Comparison of ENCODE assay signal across 25 cellular contexts in genomic region chr18:58267493-58267892, GRCh38.
A peak's percentile ranks its signal among the peaks of the same experiment; 100 is the strongest.
DNase-seq lines count a peak whose midpoint lies in the region; ATAC-seq and TF ChIP-seq lines count a peak whose summit lies in the region.
"Had no signal": no experiment of that assay in that cellular context is flagged by ENCODE, and none has a peak within 500 bp of the region (broad histone marks: within the 10 kb centered on the region; RNA-seq: fewer than 3 reads in every experiment).

No MANE protein-coding gene starts in this region.

- H3K9me3 ChIP-seq in IMR-90 (ENCODE audit: control insufficient read depth, insufficient read depth, low read length) = no peaks in the 10 kb centered on the region
- H3K9me3 ChIP-seq in upper lobe of left lung = no peaks in the 10 kb centered on the region

- H3K18ac ChIP-seq in IMR-90 (ENCODE audit: low read depth, low read length) = no peak overlapping the region

- no peak overlapping the region for H4K8ac ChIP-seq in IMR-90 (ENCODE audit: low read depth in 2 of 2, low read length in 2 of 2)

- no peak for TF ChIP-seq EP300 in upper lobe of left lung (IDR thresholded peaks at IDR 0.05)

- H3K27me3 Mint-ChIP-seq in chondrocyte (ENCODE audit: low read depth) = no peaks in the 10 kb centered on the region
- no peaks in the 10 kb centered on the region for H3K27me3 Mint-ChIP-seq in nephron (ENCODE audit: low read depth)
- H3K27me3 Mint-ChIP-seq: activated naive CD8-positive, alpha-beta T cell treated with anti-CD3 and anti-CD28 coated beads, Interleukin-2, amount 50 U/mL, for 24 hours; activated T-cell treated with anti-CD3 and anti-CD28 coated beads, Interleukin-2, amount 50 U/mL, for 24 hours had no signal

- in situ Hi-C loops in IMR-90 (cut with MboI; ENCODE audit: low sequenced_read_pairs) = no loop called here

- H3K4me1 ChIP-seq in IMR-90 (ENCODE audit: control insufficient read depth, insufficient read depth, low read length) = peaks cover 2% of the 10 kb centered on the region
- H3K4me1 ChIP-seq in upper lobe of left lung = peaks cover 14 to 49% (median 33%) of the 10 kb centered on the region in 4 donors

- H2AK5ac ChIP-seq in IMR-90 (ENCODE audit: low read depth, low read length) = no peak overlapping the region; the same call in 1 of the 2 replicates

- dilution Hi-C loops in IMR-90 (cut with HindIII; ENCODE audit: low sequenced_read_pairs, unreplicated experiment) = no loop called here

- no TSS peak for BruUV-seq in IMR-90 (replicated peaks; lab: Mats Ljungman, UMichigan)

- H3K36me3 Mint-ChIP-seq in chondrocyte (ENCODE audit: low read depth) = no peaks in the 10 kb centered on the region
- peaks cover under 1% of the 10 kb centered on the region for H3K36me3 Mint-ChIP-seq in nephron (ENCODE audit: low read depth)
- H3K36me3 Mint-ChIP-seq: CD14-positive monocyte had no signal

- DNase-seq in IMR-90 = peak; percentile 31
- DNase-seq in chondrocyte (ENCODE audit: low spot score) = no peak
- DNase-seq in upper lobe of left lung = no peak
- DNase-seq in activated CD8-positive, alpha-beta memory T cell treated with anti-CD3 and anti-CD28 coated beads, Interleukin-2, amount 50 U/mL, for 48 hours = no peak
- DNase-seq in NCI-H2107 treated with DMSO at 0.1 percent for 48 hours (lab: John Stamatoyannopoulos, UW; ENCODE audit: unreplicated experiment) = no peak
- DNase-seq: activated CD4-positive, alpha-beta T cell treated with anti-CD3 and anti-CD28 coated beads for 4 hours; activated naive CD8-positive, alpha-beta T cell treated with anti-CD3 and anti-CD28 coated beads, Interleukin-2, amount 50 U/mL, for 24 hours; activated T-cell treated with anti-CD3 and anti-CD28 coated beads, Interleukin-2, amount 50 U/mL, for 24 hours; KG1; left colon; mesendoderm; MM.1S; NCI-H2029 treated with DMSO at 0.1 percent for 48 hours; NCI-H345; NCI-H774; retina; stimulated activated CD4-positive, alpha-beta T cell treated with anti-CD3 and anti-CD28 coated beads, Interleukin-1b, Interleukin-23, amount 100 ng/mL, for 48 hours; T-helper 2 cell; trophoblast cell had no signal

- H3K27me3 ChIP-seq in IMR-90 (ENCODE audit: control insufficient read depth, insufficient read depth, low read length) (no peaks in the 10 kb centered on the region), upper lobe of left lung (no peaks in the 10 kb centered on the region)

- H4K91ac ChIP-seq in IMR-90 (ENCODE audit: insufficient read depth, low read depth, low read length) = no peak overlapping the region

- no peak for TF ChIP-seq RAD21 in IMR-90 (IDR thresholded peaks at IDR 0.05; ENCODE audit: low read length)

- H3K36me3 ChIP-seq in IMR-90 (ENCODE audit: control insufficient read depth, insufficient read depth, low read length) (no peaks in the 10 kb centered on the region), upper lobe of left lung (no peaks in the 10 kb centered on the region)

- H2BK120ac ChIP-seq in IMR-90 (ENCODE audit: low read depth, low read length) = no peak overlapping the region

- H4K5ac ChIP-seq in IMR-90 (ENCODE audit: low read depth, low read length) = no peak overlapping the region

- POLR2A ChIA-PET in IMR-90 (lab: Charles Lee; ENCODE audit: unreplicated experiment) = no interaction called here

- ATAC-seq in IMR-90 (ENCODE audit: low read depth) (no peak), upper lobe of left lung (ENCODE audit: low FRiP score in 2 of 2) (no peak), HG02970 (IDR thresholded peaks at IDR 0.05; ENCODE audit: low FRiP score, unreplicated experiment) (no peak)
- ATAC-seq: activated naive CD8-positive, alpha-beta T cell treated with anti-CD3 and anti-CD28 coated beads, Interleukin-2, amount 50 U/mL, for 24 hours; HCT116; left colon; SK-N-SH treated with all-trans-retinoic acid at 6 μM for 48 hours had no signal

- H3K4me3 ChIP-seq in IMR-90 (ENCODE audit: insufficient read depth, low read depth, low read length) (no peak overlapping the region), upper lobe of left lung (no peak overlapping the region)
- H3K4me3 ChIP-seq: smooth muscle cell had no signal

- H3K9me1 ChIP-seq in IMR-90 (ENCODE audit: insufficient read depth, low read length) = peaks cover 13% of the 10 kb centered on the region

- H3K56ac ChIP-seq in IMR-90 (ENCODE audit: extremely low read depth, insufficient read depth, low read length) = no peak overlapping the region

- CTCF ChIA-PET in IMR-90 (lab: Yijun Ruan, JAX) = no interaction called here

- no peak for TF ChIP-seq CTCF in IMR-90 (conservative IDR thresholded peaks at IDR 0.05; ENCODE audit: low read depth, low read length)
- no peak for TF ChIP-seq CTCF in chondrocyte (IDR thresholded peaks at IDR 0.05)
- no peak for TF ChIP-seq CTCF in nephron (IDR thresholded peaks at IDR 0.05; ENCODE audit: unreplicated experiment in 3 of 3)
- TF ChIP-seq CTCF in upper lobe of left lung (IDR thresholded peaks at IDR 0.05) = no peak

- 0 out of 4 replicates have a peak, but pooled peaks cover 0 to under 1% of the 10 kb centered on the region in 2 experiments for H3K79me1 ChIP-seq in IMR-90 (ENCODE audit: low read depth in 1 of 2, low read length in 2 of 2)

- 0 out of 2 replicates have a peak overlapping the region, but pooled peaks have one; percentile 35 for H3K23ac ChIP-seq in IMR-90 (ENCODE audit: low read depth, low read length)

- no peak overlapping the region for H3K9ac ChIP-seq in IMR-90 (ENCODE audit: low read depth, low read length)

- no peak overlapping the region for H2BK15ac ChIP-seq in IMR-90 (ENCODE audit: low read depth, low read length)

- no peak overlapping the region for H3K4me3 Mint-ChIP-seq in chondrocyte (ENCODE audit: unreplicated experiment)
- H3K4me3 Mint-ChIP-seq in nephron = no peak overlapping the region
- H3K4me3 Mint-ChIP-seq: activated naive CD8-positive, alpha-beta T cell treated with anti-CD3 and anti-CD28 coated beads, Interleukin-2, amount 50 U/mL, for 24 hours; activated T-cell treated with anti-CD3 and anti-CD28 coated beads, Interleukin-2, amount 50 U/mL, for 24 hours; CD14-positive monocyte had no signal

- no peak overlapping the region for H2BK20ac ChIP-seq in IMR-90 (ENCODE audit: low read depth, low read length)

- H4K20me1 ChIP-seq in IMR-90 (ENCODE audit: insufficient read depth, low read length) = no peaks in the 10 kb centered on the region

- H3K27ac Mint-ChIP-seq in chondrocyte (ENCODE audit: unreplicated experiment) (peak overlapping the region; percentile 77), nephron (peak overlapping the region; percentile 12 to 73 (median 36))
- H3K27ac Mint-ChIP-seq: activated naive CD8-positive, alpha-beta T cell treated with anti-CD3 and anti-CD28 coated beads, Interleukin-2, amount 50 U/mL, for 24 hours; activated T-cell treated with anti-CD3 and anti-CD28 coated beads, Interleukin-2, amount 50 U/mL, for 24 hours; CD14-positive monocyte had no signal

- H3K9me3 Mint-ChIP-seq in chondrocyte (ENCODE audit: low read depth) (no peaks in the 10 kb centered on the region), nephron (no peaks in the 10 kb centered on the region)
- H3K9me3 Mint-ChIP-seq: activated naive CD8-positive, alpha-beta T cell treated with anti-CD3 and anti-CD28 coated beads, Interleukin-2, amount 50 U/mL, for 24 hours; activated T-cell treated with anti-CD3 and anti-CD28 coated beads, Interleukin-2, amount 50 U/mL, for 24 hours had no signal

- TF ChIP-seq POLR2A in IMR-90 (IDR thresholded peaks at IDR 0.05; ENCODE audit: low read depth, low read length) = no peak
- TF ChIP-seq POLR2A in upper lobe of left lung (IDR thresholded peaks at IDR 0.05) = no peak

- no CpG with 5 or more reads among the region's 6 CpGs for WGBS in IMR-90 (ENCODE audit: extremely low coverage in 2 of 2, insufficient read length in 1 of 2), 2 experiments
- WGBS in upper lobe of left lung, 2 donors = 64 to 75% methylated on average over 6 of the region's 6 CpGs

- no peak overlapping the region for H2AFZ ChIP-seq in IMR-90 (replicated peaks; ENCODE audit: low read length, poor library complexity)

- no peak overlapping the region for H3K27ac ChIP-seq in IMR-90 (ENCODE audit: insufficient read depth, low read length)
- H3K27ac ChIP-seq in upper lobe of left lung = peak overlapping the region in 3 of 4 donors; percentile 62 to 76 (median 68)

- H3K4me1 Mint-ChIP-seq in chondrocyte (ENCODE audit: low read depth) = peaks cover 73% of the 10 kb centered on the region
- peaks cover 84% of the 10 kb centered on the region for H3K4me1 Mint-ChIP-seq in nephron

- H2BK5ac ChIP-seq in IMR-90 (ENCODE audit: low read depth, low read length, poor library complexity, severe bottlenecking) = no peak overlapping the region

- intact Hi-C loops in IMR-90 (cut with micrococcal nuclease) = no loop called here

- H3K14ac ChIP-seq in IMR-90 (replicated peaks; ENCODE audit: low read depth, low read length) = no peak overlapping the region

- no peak overlapping the region for H2AK9ac ChIP-seq in IMR-90 (replicated peaks; ENCODE audit: low read depth, low read length, poor library complexity)

- no peak overlapping the region for H3K4me2 ChIP-seq in IMR-90 (ENCODE audit: low read depth, low read length)
- H3K4me2 ChIP-seq: smooth muscle cell had no signal

- H3K4ac ChIP-seq in IMR-90 (ENCODE audit: low read depth, low read length) = 0 out of 2 replicates have a peak overlapping the region, but pooled peaks have one; percentile 8

TF ChIP-seq in IMR-90, 13 proteins besides CTCF, POLR2A, EP300 and RAD21 (continues in another document):
- no peak for TF ChIP-seq CEBPB (IDR thresholded peaks at IDR 0.05; ENCODE audit: low read depth, low read length)
- TF ChIP-seq RFX5 (IDR thresholded peaks at IDR 0.05; ENCODE audit: low read depth, low read length) = no peak
- no peak for TF ChIP-seq FOS (IDR thresholded peaks at IDR 0.05; ENCODE audit: low read depth, low read length)
- no peak for TF ChIP-seq CHD1 (IDR thresholded peaks at IDR 0.05; ENCODE audit: low read depth, low read length)
- TF ChIP-seq NFE2L2 (IDR thresholded peaks at IDR 0.05; ENCODE audit: low read depth, low read length) = no peak
- TF ChIP-seq SMC3 (IDR thresholded peaks at IDR 0.05; ENCODE audit: low read depth, low read length) = no peak
- no peak for TF ChIP-seq MAZ (IDR thresholded peaks at IDR 0.05; ENCODE audit: borderline replicate concordance, low read depth, low read length)
- TF ChIP-seq MAFK (IDR thresholded peaks at IDR 0.05; ENCODE audit: low read depth, low read length) = no peak
- TF ChIP-seq ELK1 (IDR thresholded peaks at IDR 0.05; ENCODE audit: borderline replicate concordance, low read depth, low read length) = no peak
